Comparison of ENCODE assay signal across 2 cellular contexts in the genomic region with DNA sequence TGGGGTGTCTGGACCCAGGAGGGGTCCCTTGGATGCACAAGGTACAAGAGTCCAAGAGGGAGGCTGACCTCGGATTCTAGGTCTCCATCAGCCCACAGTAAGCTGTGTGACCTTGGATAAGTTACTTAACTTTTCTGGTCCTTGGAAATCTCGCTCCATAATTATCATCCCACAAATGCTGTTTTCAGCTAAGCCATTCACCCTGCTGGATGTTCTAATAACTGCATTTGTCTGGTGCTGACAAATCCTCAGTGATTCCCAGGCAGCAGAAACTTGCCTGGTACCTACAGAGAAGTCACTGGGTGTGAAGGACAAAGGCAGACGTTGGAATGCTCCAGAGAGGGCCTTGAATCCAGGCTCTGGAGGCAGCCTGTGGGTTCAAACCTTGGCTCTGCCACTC.
A peak's percentile ranks its signal among the peaks of the same experiment; 100 is the strongest.
TF ChIP-seq lines count a peak whose summit lies in the region.

No MANE protein-coding gene starts in this region.

TF ChIP-seq in HepG2, 621 proteins besides CTCF, POLR2A, EP300 and RAD21:
- TF ChIP-seq ZNF768 (CRISPR knock-in tag; IDR thresholded peaks at IDR 0.05): peak; percentile 60
- no peak for TF ChIP-seq MTF1 (CRISPR knock-in tag; IDR thresholded peaks at IDR 0.05)
- no peak for TF ChIP-seq NR2C2 (CRISPR knock-in tag; IDR thresholded peaks at IDR 0.05; ENCODE audit: borderline replicate concordance)
- no peak for TF ChIP-seq ZNF460 (CRISPR knock-in tag; IDR thresholded peaks at IDR 0.05; ENCODE audit: borderline replicate concordance)

TF ChIP-seq in H1, 55 proteins besides CTCF, POLR2A, EP300 and RAD21:
- no peak for TF ChIP-seq YY1 (IDR thresholded peaks at IDR 0.05; ENCODE audit: low read depth, low read length)
- no peak for TF ChIP-seq BRCA1 (IDR thresholded peaks at IDR 0.05; ENCODE audit: low read depth, low read length)
- no peak for TF ChIP-seq TEAD4 (IDR thresholded peaks at IDR 0.05; ENCODE audit: low read depth, low read length)
- TF ChIP-seq KDM1A (IDR thresholded peaks at IDR 0.05; ENCODE audit: borderline replicate concordance, low read length): peak; percentile 75; the same call in 1 of the 2 replicates
- TF ChIP-seq, protein P1, sequence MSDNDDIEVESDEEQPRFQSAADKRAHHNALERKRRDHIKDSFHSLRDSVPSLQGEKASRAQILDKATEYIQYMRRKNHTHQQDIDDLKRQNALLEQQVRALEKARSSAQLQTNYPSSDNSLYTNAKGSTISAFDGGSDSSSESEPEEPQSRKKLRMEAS (IDR thresholded peaks at IDR 0.05): no peak
